Comparison of ENCODE assay signal across 8 cellular contexts in the genomic region with DNA sequence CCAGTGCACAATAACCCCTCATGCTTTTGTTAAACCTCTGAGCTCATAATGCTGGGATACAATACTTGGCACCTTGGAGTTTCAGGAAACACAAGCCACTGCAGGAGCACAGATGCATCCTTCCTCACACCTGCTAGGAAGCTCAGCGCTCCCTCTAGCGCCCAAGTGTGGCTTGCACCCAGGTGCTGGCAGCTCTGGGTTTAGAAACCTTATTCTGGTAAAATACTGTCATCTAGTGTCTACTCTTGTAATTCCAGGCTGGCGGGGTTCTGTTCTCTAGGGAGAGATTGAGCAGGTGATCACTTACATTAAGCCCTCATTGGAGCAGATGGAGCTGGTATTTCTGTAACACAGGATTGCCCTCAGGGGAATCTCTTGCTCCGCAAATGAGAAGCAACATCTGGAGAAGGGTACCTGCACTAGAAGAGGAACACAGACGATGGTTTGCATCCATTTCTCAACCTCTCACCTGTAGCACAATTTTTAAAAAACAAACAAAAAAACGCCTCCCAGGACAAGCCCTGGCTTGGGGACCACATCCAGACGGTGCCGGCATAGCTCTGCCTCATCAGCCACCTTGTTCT. TPM values are rescaled to one million over a fixed set of nuclear protein-coding genes. Genes with fewer than 3 reads are reported as not detected.
A peak's percentile ranks its signal among the peaks of the same experiment; 100 is the strongest.
DNase-seq lines count a peak whose midpoint lies in the region; ATAC-seq and TF ChIP-seq lines count a peak whose summit lies in the region.

No MANE protein-coding gene starts in this region.

- no peak overlapping the region for H3K27ac ChIP-seq in colonic mucosa

- DNase-seq in GDM1 (lab: John Stamatoyannopoulos, UW) (peak; percentile 66), NCI-H226 (peak; percentile 71), colonic mucosa (peak; percentile 92), left lobe of liver (ENCODE audit: low spot score) (peak; percentile 88)
- DNase-seq in stimulated activated CD4-positive, alpha-beta T cell treated with anti-CD3 and anti-CD28 coated beads, Interleukin-4, amount 100 ng/mL, for 4 hours: peak; percentile 45 to 58

- peak; percentile 97 for TF ChIP-seq CTCF in colonic mucosa (IDR thresholded peaks at IDR 0.05)

- H3K9ac ChIP-seq in colonic mucosa (ENCODE audit: low read depth in 2 of 2, low read length in 2 of 2): no peak overlapping the region

- H3K27me3 ChIP-seq in colonic mucosa: no peaks in the 10 kb centered on the region

- H3K36me3 ChIP-seq in colonic mucosa: no peaks in the 10 kb centered on the region

- intact Hi-C loops in colonic mucosa (cut with DNase I): loop anchor here (1.0 kb wide), 1 partner anchor 161 kb away; no protein-coding TSS in a partner anchor

- ATAC-seq in HG03097 (IDR thresholded peaks at IDR 0.05; ENCODE audit: low FRiP score, unreplicated experiment) (peak; percentile 71), left lobe of liver (peak; percentile 99), HG03378 (IDR thresholded peaks at IDR 0.05; ENCODE audit: unreplicated experiment) (no peak)
- ATAC-seq in activated CD4-positive, CD25-positive, alpha-beta regulatory T cell treated with anti-CD3 and anti-CD28 coated beads, Interleukin-2, amount 50 U/mL, for 24 hours: peak; percentile 48 to 68

- no peak overlapping the region for H3K4me3 ChIP-seq in colonic mucosa

- no peaks in the 10 kb centered on the region for H3K9me3 ChIP-seq in colonic mucosa

- no peaks in the 10 kb centered on the region for H3K4me1 ChIP-seq in colonic mucosa

RNA-seq across cellular contexts. Expression of gene CCL1, which starts 1.5 kb away (rescaled TPM):
- total RNA-seq in colonic mucosa: not detected
- total RNA-seq in left lobe of liver: not detected

RNA-seq across cellular contexts. Expression of gene CCL13, which starts 5.3 kb away (rescaled TPM):
- total RNA-seq in colonic mucosa (1 to 10 TPM in 1 of 2 donors, under 1 TPM in 1; 0.82 to 4.9 TPM), left lobe of liver (not detected)

RNA-seq across cellular contexts. Expression of gene CCL8, which starts 42.3 kb away (rescaled TPM):
- total RNA-seq in colonic mucosa: 1 to 10 TPM in 1 of 2 donors, under 1 TPM in 1; 0.94 to 5.9 TPM
- total RNA-seq in left lobe of liver: not detected
